Comparison of ENCODE assay signal across 1 cellular context in the genomic region with DNA sequence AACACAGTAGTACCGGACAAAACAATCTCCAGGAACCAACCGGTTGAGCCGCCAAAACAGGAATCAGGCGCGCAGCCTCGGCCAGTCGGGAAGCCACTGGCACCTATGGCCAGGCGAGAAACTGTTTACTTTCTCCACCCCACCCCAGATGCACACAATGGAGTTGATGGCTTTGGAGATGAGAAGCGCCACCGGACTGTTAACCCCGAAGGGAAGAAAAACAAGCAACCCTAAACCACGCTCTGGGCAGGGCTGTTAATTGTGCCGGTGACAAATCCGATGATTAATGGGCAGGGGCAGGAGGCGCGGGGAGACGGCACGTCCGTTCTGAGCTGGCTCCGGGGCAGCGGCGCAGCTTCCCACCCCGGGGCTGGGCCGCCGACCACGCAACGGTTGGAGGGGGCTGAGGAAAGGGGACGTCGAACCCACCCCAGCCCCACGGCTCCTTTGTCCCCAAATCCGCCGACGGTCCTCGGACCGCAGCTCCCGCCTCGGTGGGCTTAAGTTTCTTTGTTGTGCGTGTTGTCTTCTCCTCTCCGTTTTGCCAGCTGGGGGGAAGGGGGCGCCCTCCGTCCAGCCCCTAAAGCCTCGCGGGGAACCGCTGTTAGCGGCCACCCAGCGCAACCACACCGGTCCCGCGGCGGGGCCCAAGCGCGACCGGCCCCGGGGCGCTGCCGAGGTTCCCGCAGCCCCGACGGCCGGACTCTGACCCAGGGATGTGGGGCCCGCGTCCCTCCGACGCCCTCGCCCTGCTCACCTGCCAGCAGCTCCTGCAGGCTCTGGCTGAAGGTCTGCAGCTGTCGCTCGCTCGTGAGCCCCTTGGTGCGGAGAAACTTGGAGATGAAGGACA.
TF ChIP-seq lines count a peak whose summit lies in the region.

No MANE protein-coding gene starts in this region.

TF ChIP-seq in HEK293, 187 proteins besides CTCF, POLR2A, EP300 and RAD21 (continued from another document and continues in another):
- TF ChIP-seq, protein P1, sequence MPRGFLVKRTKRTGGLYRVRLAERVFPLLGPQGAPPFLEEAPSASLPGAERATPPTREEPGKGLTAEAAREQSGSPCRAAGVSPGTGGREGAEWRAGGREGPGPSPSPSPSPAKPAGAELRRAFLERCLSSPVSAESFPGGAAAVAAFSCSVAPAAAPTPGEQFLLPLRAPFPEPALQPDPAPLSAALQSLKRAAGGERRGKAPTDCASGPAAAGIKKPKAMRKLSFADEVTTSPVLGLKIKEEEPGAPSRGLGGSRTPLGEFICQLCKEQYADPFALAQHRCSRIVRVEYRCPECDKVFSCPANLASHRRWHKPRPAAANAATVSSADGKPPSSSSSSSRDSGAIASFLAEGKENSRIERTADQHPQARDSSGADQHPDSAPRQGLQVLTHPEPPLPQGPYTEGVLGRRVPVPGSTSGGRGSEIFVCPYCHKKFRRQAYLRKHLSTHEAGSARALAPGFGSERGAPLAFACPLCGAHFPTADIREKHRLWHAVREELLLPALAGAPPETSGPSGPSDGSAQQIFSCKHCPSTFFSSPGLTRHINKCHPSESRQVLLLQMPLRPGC (tag by site-specific recombination; IDR thresholded peaks at IDR 0.05) = peak; percentile 42; the same call in 1 of the 2 replicates
- TF ChIP-seq, protein P2, sequence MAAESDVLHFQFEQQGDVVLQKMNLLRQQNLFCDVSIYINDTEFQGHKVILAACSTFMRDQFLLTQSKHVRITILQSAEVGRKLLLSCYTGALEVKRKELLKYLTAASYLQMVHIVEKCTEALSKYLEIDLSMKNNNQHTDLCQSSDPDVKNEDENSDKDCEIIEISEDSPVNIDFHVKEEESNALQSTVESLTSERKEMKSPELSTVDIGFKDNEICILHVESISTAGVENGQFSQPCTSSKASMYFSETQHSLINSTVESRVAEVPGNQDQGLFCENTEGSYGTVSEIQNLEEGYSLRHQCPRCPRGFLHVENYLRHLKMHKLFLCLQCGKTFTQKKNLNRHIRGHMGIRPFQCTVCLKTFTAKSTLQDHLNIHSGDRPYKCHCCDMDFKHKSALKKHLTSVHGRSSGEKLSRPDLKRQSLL (tag by site-specific recombination; IDR thresholded peaks at IDR 0.05) = no peak
- TF ChIP-seq SALL2 (tag by site-specific recombination; IDR thresholded peaks at IDR 0.05; ENCODE audit: borderline replicate concordance) (no peak), ZNF292 (tag by site-specific recombination; IDR thresholded peaks at IDR 0.05; ENCODE audit: borderline replicate concordance, low read depth) (no peak), ZNF341 (tag by site-specific recombination; IDR thresholded peaks at IDR 0.05; ENCODE audit: low read depth) (peak; percentile 14; the same call in 1 of the 2 replicates), OVOL3 (tag by site-specific recombination; IDR thresholded peaks at IDR 0.05) (peak; percentile 32; the same call in 1 of the 2 replicates), ZNF132 (tag by site-specific recombination; IDR thresholded peaks at IDR 0.05; ENCODE audit: borderline replicate concordance) (no peak), ZNF621 (tag by site-specific recombination; IDR thresholded peaks at IDR 0.05) (no peak), ZXDB (tag by site-specific recombination; IDR thresholded peaks at IDR 0.05) (peak; percentile 81), ZFP41 (tag by site-specific recombination; IDR thresholded peaks at IDR 0.05; ENCODE audit: borderline replicate concordance) (no peak), GLIS1 (tag by site-specific recombination; IDR thresholded peaks at IDR 0.05) (peak; percentile 70), ZNF670 (tag by site-specific recombination; IDR thresholded peaks at IDR 0.05; ENCODE audit: low read depth) (no peak), ZNF394 (tag by site-specific recombination; IDR thresholded peaks at IDR 0.05; ENCODE audit: borderline replicate concordance) (no peak), ZNF501 (tag by site-specific recombination; IDR thresholded peaks at IDR 0.05) (peak; percentile 61; the same call in 1 of the 2 replicates), ZNF223 (tag by site-specific recombination; IDR thresholded peaks at IDR 0.05) (no peak), ZBTB1 (tag by site-specific recombination; IDR thresholded peaks at IDR 0.05) (no peak), ZNF529 (tag by site-specific recombination; IDR thresholded peaks at IDR 0.05; ENCODE audit: insufficient replicate concordance) (no peak), GLI2 (tag by site-specific recombination; IDR thresholded peaks at IDR 0.05; ENCODE audit: borderline replicate concordance, low read depth) (no peak; the same call in 1 of the 2 replicates), ZNF302 (tag by site-specific recombination; IDR thresholded peaks at IDR 0.05; ENCODE audit: low read depth) (no peak), MEIS1 (CRISPR knock-in tag; IDR thresholded peaks at IDR 0.05; ENCODE audit: borderline replicate concordance) (peak; percentile 92), GLIS2 (tag by site-specific recombination; IDR thresholded peaks at IDR 0.05) (peak; percentile 91), KLF9 (tag by site-specific recombination; IDR thresholded peaks at IDR 0.05; ENCODE audit: low read depth) (no peak), HOXD13 (CRISPR knock-in tag; IDR thresholded peaks at IDR 0.05; ENCODE audit: borderline replicate concordance) (no peak), ZNF777 (tag by site-specific recombination; IDR thresholded peaks at IDR 0.05; ENCODE audit: borderline replicate concordance) (peak; percentile 58; the same call in 1 of the 2 replicates), ZNF416 (tag by site-specific recombination; IDR thresholded peaks at IDR 0.05) (no peak), ZNF404 (tag by site-specific recombination; IDR thresholded peaks at IDR 0.05) (no peak), ZNF544 (tag by site-specific recombination; IDR thresholded peaks at IDR 0.05) (no peak), ZNF366 (tag by site-specific recombination; conservative IDR thresholded peaks at IDR 0.05) (peak; percentile 60; the same call in 1 of the 2 replicates), ZBTB21 (tag by site-specific recombination; IDR thresholded peaks at IDR 0.05) (no peak), ZBTB48 (tag by site-specific recombination; IDR thresholded peaks at IDR 0.05) (no peak; the same call in 1 of the 2 replicates), ZNF140 (tag by site-specific recombination; IDR thresholded peaks at IDR 0.05) (no peak), SP2 (tag by site-specific recombination; IDR thresholded peaks at IDR 0.05) (peak; percentile 76), ZBTB7A (tag by site-specific recombination; IDR thresholded peaks at IDR 0.05; ENCODE audit: low read depth) (peak; percentile 47; the same call in 1 of the 2 replicates), KLF7 (tag by site-specific recombination; IDR thresholded peaks at IDR 0.05; ENCODE audit: borderline replicate concordance) (peak; percentile 86; the same call in 1 of the 2 replicates), SCRT1 (tag by site-specific recombination; IDR thresholded peaks at IDR 0.05; ENCODE audit: borderline replicate concordance) (no peak), ZNF521 (tag by site-specific recombination; IDR thresholded peaks at IDR 0.05) (no peak), ZNF239 (tag by site-specific recombination; IDR thresholded peaks at IDR 0.05) (no peak)
- TF ChIP-seq, protein P3, sequence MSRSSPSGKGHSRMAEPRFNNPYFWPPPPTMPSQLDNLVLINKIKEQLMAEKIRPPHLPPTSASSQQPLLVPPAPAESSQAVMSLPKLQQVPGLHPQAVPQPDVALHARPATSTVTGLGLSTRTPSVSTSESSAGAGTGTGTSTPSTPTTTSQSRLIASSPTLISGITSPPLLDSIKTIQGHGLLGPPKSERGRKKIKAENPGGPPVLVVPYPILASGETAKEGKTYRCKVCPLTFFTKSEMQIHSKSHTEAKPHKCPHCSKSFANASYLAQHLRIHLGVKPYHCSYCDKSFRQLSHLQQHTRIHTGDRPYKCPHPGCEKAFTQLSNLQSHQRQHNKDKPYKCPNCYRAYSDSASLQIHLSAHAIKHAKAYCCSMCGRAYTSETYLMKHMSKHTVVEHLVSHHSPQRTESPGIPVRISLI (tag by site-specific recombination; IDR thresholded peaks at IDR 0.05) = no peak
- TF ChIP-seq, protein P4, sequence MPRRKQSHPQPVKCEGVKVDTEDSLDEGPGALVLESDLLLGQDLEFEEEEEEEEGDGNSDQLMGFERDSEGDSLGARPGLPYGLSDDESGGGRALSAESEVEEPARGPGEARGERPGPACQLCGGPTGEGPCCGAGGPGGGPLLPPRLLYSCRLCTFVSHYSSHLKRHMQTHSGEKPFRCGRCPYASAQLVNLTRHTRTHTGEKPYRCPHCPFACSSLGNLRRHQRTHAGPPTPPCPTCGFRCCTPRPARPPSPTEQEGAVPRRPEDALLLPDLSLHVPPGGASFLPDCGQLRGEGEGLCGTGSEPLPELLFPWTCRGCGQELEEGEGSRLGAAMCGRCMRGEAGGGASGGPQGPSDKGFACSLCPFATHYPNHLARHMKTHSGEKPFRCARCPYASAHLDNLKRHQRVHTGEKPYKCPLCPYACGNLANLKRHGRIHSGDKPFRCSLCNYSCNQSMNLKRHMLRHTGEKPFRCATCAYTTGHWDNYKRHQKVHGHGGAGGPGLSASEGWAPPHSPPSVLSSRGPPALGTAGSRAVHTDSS (tag by site-specific recombination; IDR thresholded peaks at IDR 0.05) = no peak
- TF ChIP-seq, protein P5, sequence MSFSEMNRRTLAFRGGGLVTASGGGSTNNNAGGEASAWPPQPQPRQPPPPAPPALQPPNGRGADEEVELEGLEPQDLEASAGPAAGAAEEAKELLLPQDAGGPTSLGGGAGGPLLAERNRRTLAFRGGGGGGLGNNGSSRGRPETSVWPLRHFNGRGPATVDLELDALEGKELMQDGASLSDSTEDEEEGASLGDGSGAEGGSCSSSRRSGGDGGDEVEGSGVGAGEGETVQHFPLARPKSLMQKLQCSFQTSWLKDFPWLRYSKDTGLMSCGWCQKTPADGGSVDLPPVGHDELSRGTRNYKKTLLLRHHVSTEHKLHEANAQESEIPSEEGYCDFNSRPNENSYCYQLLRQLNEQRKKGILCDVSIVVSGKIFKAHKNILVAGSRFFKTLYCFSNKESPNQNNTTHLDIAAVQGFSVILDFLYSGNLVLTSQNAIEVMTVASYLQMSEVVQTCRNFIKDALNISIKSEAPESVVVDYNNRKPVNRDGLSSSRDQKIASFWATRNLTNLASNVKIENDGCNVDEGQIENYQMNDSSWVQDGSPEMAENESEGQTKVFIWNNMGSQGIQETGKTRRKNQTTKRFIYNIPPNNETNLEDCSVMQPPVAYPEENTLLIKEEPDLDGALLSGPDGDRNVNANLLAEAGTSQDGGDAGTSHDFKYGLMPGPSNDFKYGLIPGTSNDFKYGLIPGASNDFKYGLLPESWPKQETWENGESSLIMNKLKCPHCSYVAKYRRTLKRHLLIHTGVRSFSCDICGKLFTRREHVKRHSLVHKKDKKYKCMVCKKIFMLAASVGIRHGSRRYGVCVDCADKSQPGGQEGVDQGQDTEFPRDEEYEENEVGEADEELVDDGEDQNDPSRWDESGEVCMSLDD (tag by site-specific recombination; IDR thresholded peaks at IDR 0.05) = 0 out of 2 replicates have a peak, but pooled peaks have one; percentile 50
- TF ChIP-seq, protein P6, sequence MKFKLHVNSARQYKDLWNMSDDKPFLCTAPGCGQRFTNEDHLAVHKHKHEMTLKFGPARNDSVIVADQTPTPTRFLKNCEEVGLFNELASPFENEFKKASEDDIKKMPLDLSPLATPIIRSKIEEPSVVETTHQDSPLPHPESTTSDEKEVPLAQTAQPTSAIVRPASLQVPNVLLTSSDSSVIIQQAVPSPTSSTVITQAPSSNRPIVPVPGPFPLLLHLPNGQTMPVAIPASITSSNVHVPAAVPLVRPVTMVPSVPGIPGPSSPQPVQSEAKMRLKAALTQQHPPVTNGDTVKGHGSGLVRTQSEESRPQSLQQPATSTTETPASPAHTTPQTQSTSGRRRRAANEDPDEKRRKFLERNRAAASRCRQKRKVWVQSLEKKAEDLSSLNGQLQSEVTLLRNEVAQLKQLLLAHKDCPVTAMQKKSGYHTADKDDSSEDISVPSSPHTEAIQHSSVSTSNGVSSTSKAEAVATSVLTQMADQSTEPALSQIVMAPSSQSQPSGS (tag by site-specific recombination; IDR thresholded peaks at IDR 0.05; ENCODE audit: low read depth) = no peak
- TF ChIP-seq, protein P7, sequence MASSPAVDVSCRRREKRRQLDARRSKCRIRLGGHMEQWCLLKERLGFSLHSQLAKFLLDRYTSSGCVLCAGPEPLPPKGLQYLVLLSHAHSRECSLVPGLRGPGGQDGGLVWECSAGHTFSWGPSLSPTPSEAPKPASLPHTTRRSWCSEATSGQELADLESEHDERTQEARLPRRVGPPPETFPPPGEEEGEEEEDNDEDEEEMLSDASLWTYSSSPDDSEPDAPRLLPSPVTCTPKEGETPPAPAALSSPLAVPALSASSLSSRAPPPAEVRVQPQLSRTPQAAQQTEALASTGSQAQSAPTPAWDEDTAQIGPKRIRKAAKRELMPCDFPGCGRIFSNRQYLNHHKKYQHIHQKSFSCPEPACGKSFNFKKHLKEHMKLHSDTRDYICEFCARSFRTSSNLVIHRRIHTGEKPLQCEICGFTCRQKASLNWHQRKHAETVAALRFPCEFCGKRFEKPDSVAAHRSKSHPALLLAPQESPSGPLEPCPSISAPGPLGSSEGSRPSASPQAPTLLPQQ (tag by site-specific recombination; IDR thresholded peaks at IDR 0.05) = peak; percentile 37; the same call in 1 of the 2 replicates
- TF ChIP-seq, protein P8, sequence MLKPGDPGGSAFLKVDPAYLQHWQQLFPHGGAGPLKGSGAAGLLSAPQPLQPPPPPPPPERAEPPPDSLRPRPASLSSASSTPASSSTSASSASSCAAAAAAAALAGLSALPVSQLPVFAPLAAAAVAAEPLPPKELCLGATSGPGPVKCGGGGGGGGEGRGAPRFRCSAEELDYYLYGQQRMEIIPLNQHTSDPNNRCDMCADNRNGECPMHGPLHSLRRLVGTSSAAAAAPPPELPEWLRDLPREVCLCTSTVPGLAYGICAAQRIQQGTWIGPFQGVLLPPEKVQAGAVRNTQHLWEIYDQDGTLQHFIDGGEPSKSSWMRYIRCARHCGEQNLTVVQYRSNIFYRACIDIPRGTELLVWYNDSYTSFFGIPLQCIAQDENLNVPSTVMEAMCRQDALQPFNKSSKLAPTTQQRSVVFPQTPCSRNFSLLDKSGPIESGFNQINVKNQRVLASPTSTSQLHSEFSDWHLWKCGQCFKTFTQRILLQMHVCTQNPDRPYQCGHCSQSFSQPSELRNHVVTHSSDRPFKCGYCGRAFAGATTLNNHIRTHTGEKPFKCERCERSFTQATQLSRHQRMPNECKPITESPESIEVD (tag by site-specific recombination; IDR thresholded peaks at IDR 0.05) = no peak; the same call in 1 of the 2 replicates
- TF ChIP-seq, protein P9, sequence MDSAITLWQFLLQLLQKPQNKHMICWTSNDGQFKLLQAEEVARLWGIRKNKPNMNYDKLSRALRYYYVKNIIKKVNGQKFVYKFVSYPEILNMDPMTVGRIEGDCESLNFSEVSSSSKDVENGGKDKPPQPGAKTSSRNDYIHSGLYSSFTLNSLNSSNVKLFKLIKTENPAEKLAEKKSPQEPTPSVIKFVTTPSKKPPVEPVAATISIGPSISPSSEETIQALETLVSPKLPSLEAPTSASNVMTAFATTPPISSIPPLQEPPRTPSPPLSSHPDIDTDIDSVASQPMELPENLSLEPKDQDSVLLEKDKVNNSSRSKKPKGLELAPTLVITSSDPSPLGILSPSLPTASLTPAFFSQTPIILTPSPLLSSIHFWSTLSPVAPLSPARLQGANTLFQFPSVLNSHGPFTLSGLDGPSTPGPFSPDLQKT (IDR thresholded peaks at IDR 0.05; ENCODE audit: borderline replicate concordance, low read depth, low read length) = no peak
